ENCODE assay signal across 7 cellular contexts in the genomic region with DNA sequence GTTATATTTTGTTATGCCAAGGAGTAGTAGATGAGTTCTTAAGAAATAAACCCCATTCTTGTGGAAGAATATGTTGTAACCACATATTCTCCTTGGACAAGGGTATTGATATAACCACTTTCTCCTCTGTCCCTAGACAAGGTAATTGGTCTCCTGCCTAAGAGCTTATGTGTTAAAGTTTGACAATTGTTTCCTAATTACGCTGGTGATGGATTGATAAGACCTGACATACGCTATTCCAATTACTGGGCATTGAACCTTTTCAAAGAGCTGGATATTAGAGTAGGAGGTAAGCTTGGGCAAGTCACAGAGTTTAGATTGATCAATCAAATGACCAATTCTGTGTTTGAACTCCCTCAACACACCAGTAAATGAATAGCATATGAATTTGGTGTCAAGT.
"Had no signal": no experiment of that assay in that cellular context is flagged by ENCODE, and none has a peak within 500 bp of the region (broad histone marks: within the 10 kb centered on the region; RNA-seq: fewer than 3 reads in every experiment).

No MANE protein-coding gene starts in this region.

- H3K9me3 ChIP-seq: HAP-1 had no signal

- H2AFZ ChIP-seq: GM23248 had no signal

- H3K9me3 Mint-ChIP-seq: HFFc6, IgD-negative memory B cell had no signal

- H3K27ac Mint-ChIP-seq: HFFc6, IgD-negative memory B cell had no signal

- H3K4me3 Mint-ChIP-seq: HFFc6, IgD-negative memory B cell had no signal

- H3K4me3 ChIP-seq: GM23248, HAP-1 had no signal

- DNase-seq: GM23248, GOT3, H7, HFFc6 had no signal

- H3K27ac ChIP-seq: GM23248, HL-60 had no signal

- H3K9ac ChIP-seq: GM23248 had no signal

- H3K27me3 Mint-ChIP-seq: IgD-negative memory B cell had no signal

- H3K36me3 Mint-ChIP-seq: IgD-negative memory B cell had no signal

- H3K36me3 ChIP-seq: HAP-1 had no signal

- H3K4me1 ChIP-seq: HAP-1 had no signal

- H3K4me1 Mint-ChIP-seq: IgD-negative memory B cell had no signal
